9 cellular contexts compared by ENCODE assay signal in genomic region chr3:99895706-99896441, GRCh38.
DNase-seq lines count a peak whose midpoint lies in the region; TF ChIP-seq lines count a peak whose summit lies in the region.
"Had no signal": no experiment of that assay in that cellular context is flagged by ENCODE, and none has a peak within 500 bp of the region (broad histone marks: within the 10 kb centered on the region; RNA-seq: fewer than 3 reads in every experiment).

No MANE protein-coding gene starts in this region.

- H3K27me3 ChIP-seq in osteoblast (ENCODE audit: insufficient read depth, low read length), result no peaks in the 10 kb centered on the region
- H3K27me3 ChIP-seq in BE2C, result no peaks in the 10 kb centered on the region; the same call in 1 of the 2 replicates
- H3K27me3 ChIP-seq: body of pancreas had no signal

- no peaks in the 10 kb centered on the region for H3K9me3 Mint-ChIP-seq in dendritic cell treated with granulocyte-macrophage colony-stimulating factor and Interleukin-4, amounts not matched to agents 40 ng/mL and 50 ng/mL, for 4 days

- H3K4me1 Mint-ChIP-seq in dendritic cell treated with granulocyte-macrophage colony-stimulating factor and Interleukin-4, amounts not matched to agents 40 ng/mL and 50 ng/mL, for 4 days (ENCODE audit: low read depth), result peaks cover 22% of the 10 kb centered on the region

- H3K27me3 Mint-ChIP-seq in dendritic cell treated with granulocyte-macrophage colony-stimulating factor and Interleukin-4, amounts not matched to agents 40 ng/mL and 50 ng/mL, for 4 days, result no peaks in the 10 kb centered on the region

- H3K9me3 ChIP-seq in osteoblast (ENCODE audit: low read depth, low read length) (no peaks in the 10 kb centered on the region), BE2C (no peaks in the 10 kb centered on the region)
- H3K9me3 ChIP-seq: body of pancreas had no signal

- peak overlapping the region; percentile 95 for H3K27ac Mint-ChIP-seq in dendritic cell treated with granulocyte-macrophage colony-stimulating factor and Interleukin-4, amounts not matched to agents 40 ng/mL and 50 ng/mL, for 4 days

- H3K4me1 ChIP-seq in osteoblast (ENCODE audit: insufficient read depth, low read length) (peaks cover 37% of the 10 kb centered on the region), BE2C (peaks cover 17% of the 10 kb centered on the region)

- peak overlapping the region; percentile 56 for H3K4me3 Mint-ChIP-seq in dendritic cell treated with granulocyte-macrophage colony-stimulating factor and Interleukin-4, amounts not matched to agents 40 ng/mL and 50 ng/mL, for 4 days

- H3K79me2 ChIP-seq in osteoblast (ENCODE audit: insufficient read depth, low read length), result no peaks in the 10 kb centered on the region

- TF ChIP-seq CTCF in osteoblast (IDR thresholded peaks at IDR 0.05; ENCODE audit: extremely low read depth, low read depth, low read length) (no peak), BE2C (IDR thresholded peaks at IDR 0.05; ENCODE audit: low read depth, low read length) (no peak)

- H3K4me3 ChIP-seq in osteoblast (ENCODE audit: insufficient read depth, low read length), result no peak overlapping the region
- H3K4me3 ChIP-seq in BE2C (ENCODE audit: low read depth, low read length), result no peak overlapping the region
- H3K4me3 ChIP-seq: body of pancreas had no signal

- H3K27ac ChIP-seq in osteoblast (ENCODE audit: low read depth, low read length), result peak overlapping the region; percentile 78

- intact Hi-C loops in dendritic cell treated with granulocyte-macrophage colony-stimulating factor and Interleukin-4, amounts not matched to agents 40 ng/mL and 50 ng/mL, for 4 days (cut with micrococcal nuclease), result loop anchor here (1.0 to 5.0 kb wide), 3 partner anchors 20 to 366 kb away; partner anchors contain the start of gene TBC1D23

- H3K36me3 Mint-ChIP-seq in dendritic cell treated with granulocyte-macrophage colony-stimulating factor and Interleukin-4, amounts not matched to agents 40 ng/mL and 50 ng/mL, for 4 days (ENCODE audit: low read depth), result no peaks in the 10 kb centered on the region

- H2AFZ ChIP-seq in osteoblast (ENCODE audit: low read length), result peak overlapping the region; percentile 33

- peak; percentile 62 for DNase-seq in GM03348 (ENCODE audit: low spot score)
- peak; percentile 85 for DNase-seq in NCI-H226
- DNase-seq in osteoblast (ENCODE audit: insufficient read length, low spot score, missing footprints), result peak; percentile 78
- no peak for DNase-seq in NK-92 (lab: John Stamatoyannopoulos, UW; ENCODE audit: unreplicated experiment)
- DNase-seq in central memory CD4-positive, alpha-beta T cell, result no peak
- no peak for DNase-seq in activated CD4-positive, alpha-beta T cell treated with anti-CD3 and anti-CD28 coated beads, Interleukin-2, amount 50 U/mL, for 48 hours
- DNase-seq in BE2C, result no peak

- H3K36me3 ChIP-seq in osteoblast (ENCODE audit: insufficient read depth, low read length) (no peaks in the 10 kb centered on the region), BE2C (no peaks in the 10 kb centered on the region)

- H4K20me1 ChIP-seq in osteoblast (ENCODE audit: insufficient read depth, low read length), result no peaks in the 10 kb centered on the region

- H3K4me2 ChIP-seq in osteoblast (ENCODE audit: insufficient read depth, low read length), result peak overlapping the region; percentile 43

Comparison
In these comparisons a context has a peak if more than half of its experiments do, and no peak if none do; other contexts are left out.
1. DNase-seq: peak in GM03348 (single experiment), NCI-H226 (single experiment) and osteoblast (single experiment); none in NK-92 (single experiment), central memory CD4-positive, alpha-beta T cell (single experiment), activated CD4-positive, alpha-beta T cell treated with anti-CD3 and anti-CD28 coated beads, Interleukin-2, amount 50 U/mL, for 48 hours (0 of 2) and BE2C (single experiment).